Comparison of ENCODE assay signal across 8 cellular contexts in genomic region chr22:23849009-23850006, GRCh38. TPM values are rescaled to one million over a fixed set of nuclear protein-coding genes. Genes with fewer than 3 reads are reported as not detected.
A peak's percentile ranks its signal among the peaks of the same experiment; 100 is the strongest.
DNase-seq lines count a peak whose midpoint lies in the region; ATAC-seq and TF ChIP-seq lines count a peak whose summit lies in the region.

No MANE protein-coding gene starts in this region.

- no peaks in the 10 kb centered on the region for H3K9me3 ChIP-seq in heart left ventricle

- 12 to 26% (median 23%) methylated on average over 44 to 62 of the region's 62 CpGs for WGBS in heart left ventricle, 4 donors

- H3K27ac Mint-ChIP-seq in activated naive CD8-positive, alpha-beta T cell treated with anti-CD3 and anti-CD28 coated beads, Interleukin-2, amount 10 ng/mL, durations not matched to agents 7 days and 5 days: no peak overlapping the region

- no peaks in the 10 kb centered on the region for H3K36me3 ChIP-seq in heart left ventricle

- intact Hi-C loops in heart left ventricle (cut with DNase I): loop anchor here (2.0 to 10.0 kb wide), 9 partner anchors 62 to 307 kb away; partner anchors contain the start of genes CHCHD10 (in 5 of the 10), SMARCB1 (in 3 of the 10) and MMP11 (in 1 of the 10)

- H3K9me3 Mint-ChIP-seq in activated naive CD8-positive, alpha-beta T cell treated with anti-CD3 and anti-CD28 coated beads, Interleukin-2, amount 10 ng/mL, durations not matched to agents 7 days and 5 days: no peaks in the 10 kb centered on the region

- no peak overlapping the region for H3K27ac ChIP-seq in heart left ventricle

- DNase-seq in NCI-H1417 (lab: John Stamatoyannopoulos, UW) (peak; percentile 64 to 81 (median 75)), NCI-H1417 treated with DMSO at 0.1 percent for 48 hours (lab: John Stamatoyannopoulos, UW) (no peak), NAMALWA (ENCODE audit: low spot score) (peak; percentile 84), SKM-1 treated with dmso at 0.1 percent for 144 hours (lab: John Stamatoyannopoulos, UW; ENCODE audit: unreplicated experiment) (peak; percentile 48), heart left ventricle (peak; percentile 81 to 94 (median 85)), retinal pigment epithelial cell (ENCODE audit: low read depth) (no peak)
- DNase-seq in activated naive CD8-positive, alpha-beta T cell treated with anti-CD3 and anti-CD28 coated beads, Interleukin-2, amount 10 ng/mL, durations not matched to agents 7 days and 5 days: peak; percentile 96

- ATAC-seq in activated naive CD8-positive, alpha-beta T cell treated with anti-CD3 and anti-CD28 coated beads, Interleukin-2, amount 10 ng/mL, durations not matched to agents 7 days and 5 days (ENCODE audit: low read depth): peak; percentile 96
- ATAC-seq in heart left ventricle: peak; percentile 11 to 65 (median 56)
- ATAC-seq in HG03342 (IDR thresholded peaks at IDR 0.05; ENCODE audit: unreplicated experiment): no peak

- no peaks in the 10 kb centered on the region for H3K36me3 Mint-ChIP-seq in activated naive CD8-positive, alpha-beta T cell treated with anti-CD3 and anti-CD28 coated beads, Interleukin-2, amount 10 ng/mL, durations not matched to agents 7 days and 5 days

- H3K4me3 Mint-ChIP-seq in activated naive CD8-positive, alpha-beta T cell treated with anti-CD3 and anti-CD28 coated beads, Interleukin-2, amount 10 ng/mL, durations not matched to agents 7 days and 5 days: peak overlapping the region; percentile 32

- POLR2A ChIA-PET in activated naive CD8-positive, alpha-beta T cell treated with anti-CD3 and anti-CD28 coated beads, Interleukin-2, amount 10 ng/mL, durations not matched to agents 7 days and 5 days (lab: Charles Lee): interaction anchor here (0.6 to 6.3 kb wide), 4 partner anchors 9 to 91 kb away, joined by 3 to 43 read pairs (median 3); partner anchors contain the start of genes CHCHD10 and SLC2A11

- peak overlapping the region in 4 of 12 donors; percentile 5 to 27 (median 24) for H3K4me3 ChIP-seq in heart left ventricle
- no peak overlapping the region for H3K4me3 ChIP-seq in retinal pigment epithelial cell (ENCODE audit: low read length)

- H3K27me3 ChIP-seq in heart left ventricle: no peaks in the 10 kb centered on the region

- TF ChIP-seq CTCF in heart left ventricle (IDR thresholded peaks at IDR 0.05) (peak; percentile 95 to 99 (median 98)), retinal pigment epithelial cell (conservative IDR thresholded peaks at IDR 0.05; ENCODE audit: low read depth, low read length) (peak; percentile 92)

- peaks cover 17% of the 10 kb centered on the region for H3K27me3 Mint-ChIP-seq in activated naive CD8-positive, alpha-beta T cell treated with anti-CD3 and anti-CD28 coated beads, Interleukin-2, amount 10 ng/mL, durations not matched to agents 7 days and 5 days

- peaks cover 3 to 51% (median 31%) of the 10 kb centered on the region in 12 donors for H3K4me1 ChIP-seq in heart left ventricle

- no peak for TF ChIP-seq POLR2A in heart left ventricle (IDR thresholded peaks at IDR 0.05)

- H3K4me1 Mint-ChIP-seq in activated naive CD8-positive, alpha-beta T cell treated with anti-CD3 and anti-CD28 coated beads, Interleukin-2, amount 10 ng/mL, durations not matched to agents 7 days and 5 days: peaks cover 10% of the 10 kb centered on the region

RNA-seq across cellular contexts. Expression of gene SLC2A11, which starts 8.4 kb away (rescaled TPM):
- 10 to 100 TPM; 10.0 to 12.1 TPM for total RNA-seq in activated naive CD8-positive, alpha-beta T cell treated with anti-CD3 and anti-CD28 coated beads, Interleukin-2, amount 10 ng/mL, durations not matched to agents 7 days and 5 days
- 10 to 100 TPM; 13.0 to 31.2 (median 18.7) TPM for total RNA-seq in heart left ventricle
- 10 to 100 TPM in 1 of 2 donors, 1 to 10 TPM in 1; 8.7 to 30.4 TPM for polyA plus RNA-seq in heart left ventricle

RNA-seq across cellular contexts. Expression of gene DERL3, which starts 10.5 kb away (rescaled TPM):
- 1 to 10 TPM; 9.6 to 9.9 TPM for total RNA-seq in activated naive CD8-positive, alpha-beta T cell treated with anti-CD3 and anti-CD28 coated beads, Interleukin-2, amount 10 ng/mL, durations not matched to agents 7 days and 5 days
- 1 to 10 TPM in 7 of 9 donors, under 1 TPM in 2; 0.24 to 2.8 (median 1.7) TPM for total RNA-seq in heart left ventricle
- 10 to 100 TPM in 1 of 2 donors, 1 to 10 TPM in 1; 1.4 to 12.7 TPM for polyA plus RNA-seq in heart left ventricle

RNA-seq across cellular contexts. Expression of gene MIF, which starts 44.9 kb away (rescaled TPM):
- total RNA-seq in activated naive CD8-positive, alpha-beta T cell treated with anti-CD3 and anti-CD28 coated beads, Interleukin-2, amount 10 ng/mL, durations not matched to agents 7 days and 5 days: 100 to 1,000 TPM; 776 to 848 TPM
- 100 to 1,000 TPM; 192 to 383 (median 229) TPM for total RNA-seq in heart left ventricle
- polyA plus RNA-seq in heart left ventricle: 100 to 1,000 TPM; 339 to 503 TPM

Comparison
In these comparisons a context has a peak if more than half of its experiments do, and no peak if none do; other contexts are left out.
1. DNase-seq: peak in NCI-H1417 (3 of 3), NAMALWA (single experiment), SKM-1 treated with dmso at 0.1 percent for 144 hours (single experiment), activated naive CD8-positive, alpha-beta T cell treated with anti-CD3 and anti-CD28 coated beads, Interleukin-2, amount 10 ng/mL, durations not matched to agents 7 days and 5 days (single experiment) and heart left ventricle (5 of 5); none in NCI-H1417 treated with DMSO at 0.1 percent for 48 hours (single experiment) and retinal pigment epithelial cell (single experiment).